ENCODE assay signal across 1 cellular context in the genomic region with DNA sequence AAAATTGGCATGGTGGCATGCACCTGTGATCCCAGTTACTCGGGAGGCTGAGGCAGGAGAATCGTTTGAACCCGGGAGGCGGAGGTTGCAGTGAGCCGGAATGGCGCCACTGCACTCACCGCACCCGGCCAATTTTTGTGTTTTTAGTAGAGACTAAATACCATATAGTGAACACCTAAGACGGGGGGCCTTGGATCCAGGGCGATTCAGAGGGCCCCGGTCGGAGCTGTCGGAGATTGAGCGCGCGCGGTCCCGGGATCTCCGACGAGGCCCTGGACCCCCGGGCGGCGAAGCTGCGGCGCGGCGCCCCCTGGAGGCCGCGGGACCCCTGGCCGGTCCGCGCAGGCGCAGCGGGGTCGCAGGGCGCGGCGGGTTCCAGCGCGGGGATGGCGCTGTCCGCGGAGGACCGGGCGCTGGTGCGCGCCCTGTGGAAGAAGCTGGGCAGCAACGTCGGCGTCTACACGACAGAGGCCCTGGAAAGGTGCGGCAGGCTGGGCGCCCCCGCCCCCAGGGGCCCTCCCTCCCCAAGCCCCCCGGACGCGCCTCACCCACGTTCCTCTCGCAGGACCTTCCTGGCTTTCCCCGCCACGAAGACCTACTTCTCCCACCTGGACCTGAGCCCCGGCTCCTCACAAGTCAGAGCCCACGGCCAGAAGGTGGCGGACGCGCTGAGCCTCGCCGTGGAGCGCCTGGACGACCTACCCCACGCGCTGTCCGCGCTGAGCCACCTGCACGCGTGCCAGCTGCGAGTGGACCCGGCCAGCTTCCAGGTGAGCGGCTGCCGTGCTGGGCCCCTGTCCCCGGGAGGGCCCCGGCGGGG.
A peak's percentile ranks its signal among the peaks of the same experiment; 100 is the strongest.
TF ChIP-seq lines count a peak whose summit lies in the region.

HBQ1 (plus strand) TSS at position 359 of the 820 bp plus-strand sequence; CDS start at position 387, 28 bp downstream.

TF ChIP-seq in HepG2, 621 proteins besides CTCF, POLR2A, EP300 and RAD21 (continued from another document and continues in another):
- TF ChIP-seq, protein P1, sequence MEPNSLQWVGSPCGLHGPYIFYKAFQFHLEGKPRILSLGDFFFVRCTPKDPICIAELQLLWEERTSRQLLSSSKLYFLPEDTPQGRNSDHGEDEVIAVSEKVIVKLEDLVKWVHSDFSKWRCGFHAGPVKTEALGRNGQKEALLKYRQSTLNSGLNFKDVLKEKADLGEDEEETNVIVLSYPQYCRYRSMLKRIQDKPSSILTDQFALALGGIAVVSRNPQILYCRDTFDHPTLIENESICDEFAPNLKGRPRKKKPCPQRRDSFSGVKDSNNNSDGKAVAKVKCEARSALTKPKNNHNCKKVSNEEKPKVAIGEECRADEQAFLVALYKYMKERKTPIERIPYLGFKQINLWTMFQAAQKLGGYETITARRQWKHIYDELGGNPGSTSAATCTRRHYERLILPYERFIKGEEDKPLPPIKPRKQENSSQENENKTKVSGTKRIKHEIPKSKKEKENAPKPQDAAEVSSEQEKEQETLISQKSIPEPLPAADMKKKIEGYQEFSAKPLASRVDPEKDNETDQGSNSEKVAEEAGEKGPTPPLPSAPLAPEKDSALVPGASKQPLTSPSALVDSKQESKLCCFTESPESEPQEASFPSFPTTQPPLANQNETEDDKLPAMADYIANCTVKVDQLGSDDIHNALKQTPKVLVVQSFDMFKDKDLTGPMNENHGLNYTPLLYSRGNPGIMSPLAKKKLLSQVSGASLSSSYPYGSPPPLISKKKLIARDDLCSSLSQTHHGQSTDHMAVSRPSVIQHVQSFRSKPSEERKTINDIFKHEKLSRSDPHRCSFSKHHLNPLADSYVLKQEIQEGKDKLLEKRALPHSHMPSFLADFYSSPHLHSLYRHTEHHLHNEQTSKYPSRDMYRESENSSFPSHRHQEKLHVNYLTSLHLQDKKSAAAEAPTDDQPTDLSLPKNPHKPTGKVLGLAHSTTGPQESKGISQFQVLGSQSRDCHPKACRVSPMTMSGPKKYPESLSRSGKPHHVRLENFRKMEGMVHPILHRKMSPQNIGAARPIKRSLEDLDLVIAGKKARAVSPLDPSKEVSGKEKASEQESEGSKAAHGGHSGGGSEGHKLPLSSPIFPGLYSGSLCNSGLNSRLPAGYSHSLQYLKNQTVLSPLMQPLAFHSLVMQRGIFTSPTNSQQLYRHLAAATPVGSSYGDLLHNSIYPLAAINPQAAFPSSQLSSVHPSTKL (CRISPR knock-in tag; IDR thresholded peaks at IDR 0.05), result no peak
- 0 out of 2 replicates have a peak, but pooled peaks have one; percentile 20 for TF ChIP-seq MED1 (CRISPR knock-in tag; IDR thresholded peaks at IDR 0.05)
- TF ChIP-seq ZNF616 (CRISPR knock-in tag; IDR thresholded peaks at IDR 0.05; ENCODE audit: low read depth), result 0 out of 2 replicates have a peak, but pooled peaks have one; percentile 48
- no peak for TF ChIP-seq U2AF2 (IDR thresholded peaks at IDR 0.05; ENCODE audit: low read depth, low read length)
- TF ChIP-seq GLI4 (CRISPR knock-in tag; IDR thresholded peaks at IDR 0.05; ENCODE audit: borderline replicate concordance), result no peak
- TF ChIP-seq HNRNPK (IDR thresholded peaks at IDR 0.05; ENCODE audit: low read depth, low read length, poor library complexity, severe bottlenecking), result no peak
- no peak; the same call in 1 of the 2 replicates for TF ChIP-seq ZSCAN31 (CRISPR knock-in tag; IDR thresholded peaks at IDR 0.05; ENCODE audit: low read depth)
- no peak for TF ChIP-seq NFIC (IDR thresholded peaks at IDR 0.05; ENCODE audit: low read length)
- TF ChIP-seq ATF3 (CRISPR knock-in tag; IDR thresholded peaks at IDR 0.05), result no peak
- no peak for TF ChIP-seq ZNF275 (CRISPR knock-in tag; IDR thresholded peaks at IDR 0.05; ENCODE audit: borderline replicate concordance)
- TF ChIP-seq YY1 (IDR thresholded peaks at IDR 0.05; ENCODE audit: insufficient read depth, insufficient replicate concordance, low read depth, low read length), result peak; percentile 31
- no peak for TF ChIP-seq KAT7 (CRISPR knock-in tag; IDR thresholded peaks at IDR 0.05; ENCODE audit: borderline replicate concordance)
- TF ChIP-seq SOX6 (IDR thresholded peaks at IDR 0.05), result no peak
- no peak for TF ChIP-seq SOX6 (CRISPR knock-in tag; IDR thresholded peaks at IDR 0.05)
- TF ChIP-seq IKZF4 (CRISPR knock-in tag; IDR thresholded peaks at IDR 0.05; ENCODE audit: borderline replicate concordance, low read depth, not compliant biosample characterization), result no peak
- peak; percentile 45; the same call in 1 of the 2 replicates for TF ChIP-seq MAX (IDR thresholded peaks at IDR 0.05)
- peak; percentile 39; the same call in 1 of the 2 replicates for TF ChIP-seq ZNF776 (CRISPR knock-in tag; IDR thresholded peaks at IDR 0.05)
- no peak for TF ChIP-seq ZBTB44 (CRISPR knock-in tag; IDR thresholded peaks at IDR 0.05)
- TF ChIP-seq HMGXB3 (CRISPR knock-in tag; IDR thresholded peaks at IDR 0.05; ENCODE audit: borderline replicate concordance), result no peak
- TF ChIP-seq ZNF280B (CRISPR knock-in tag; IDR thresholded peaks at IDR 0.05; ENCODE audit: borderline replicate concordance), result no peak
- no peak for TF ChIP-seq PCBP2 (optimal IDR thresholded peaks at IDR 0.05; ENCODE audit: low read depth, low read length, poor library complexity, severe bottlenecking)
- TF ChIP-seq PLRG1 (conservative IDR thresholded peaks at IDR 0.05), result no peak
- TF ChIP-seq NPAS2 (CRISPR knock-in tag; IDR thresholded peaks at IDR 0.05; ENCODE audit: borderline replicate concordance), result no peak
- no peak for TF ChIP-seq FOXM1 (CRISPR knock-in tag; IDR thresholded peaks at IDR 0.05)
- TF ChIP-seq NR2F6 (IDR thresholded peaks at IDR 0.05), result no peak
- TF ChIP-seq NR2F6 (CRISPR knock-in tag; IDR thresholded peaks at IDR 0.05), result no peak
- TF ChIP-seq MIER3 (CRISPR knock-in tag; IDR thresholded peaks at IDR 0.05; ENCODE audit: borderline replicate concordance), result no peak
- TF ChIP-seq ZNF777 (CRISPR knock-in tag; IDR thresholded peaks at IDR 0.05), result peak; percentile 82; the same call in 1 of the 2 replicates
- TF ChIP-seq POLR2AphosphoS2 (IDR thresholded peaks at IDR 0.05; ENCODE audit: low read depth, low read length), result no peak
- TF ChIP-seq ZBTB38 (CRISPR knock-in tag; IDR thresholded peaks at IDR 0.05), result peak; percentile 43; the same call in 1 of the 2 replicates
- no peak for TF ChIP-seq TCF7 (IDR thresholded peaks at IDR 0.05; ENCODE audit: low read depth)
- peak; percentile 17; the same call in 1 of the 2 replicates for TF ChIP-seq SP4 (CRISPR knock-in tag; IDR thresholded peaks at IDR 0.05)
- TF ChIP-seq, protein P2, sequence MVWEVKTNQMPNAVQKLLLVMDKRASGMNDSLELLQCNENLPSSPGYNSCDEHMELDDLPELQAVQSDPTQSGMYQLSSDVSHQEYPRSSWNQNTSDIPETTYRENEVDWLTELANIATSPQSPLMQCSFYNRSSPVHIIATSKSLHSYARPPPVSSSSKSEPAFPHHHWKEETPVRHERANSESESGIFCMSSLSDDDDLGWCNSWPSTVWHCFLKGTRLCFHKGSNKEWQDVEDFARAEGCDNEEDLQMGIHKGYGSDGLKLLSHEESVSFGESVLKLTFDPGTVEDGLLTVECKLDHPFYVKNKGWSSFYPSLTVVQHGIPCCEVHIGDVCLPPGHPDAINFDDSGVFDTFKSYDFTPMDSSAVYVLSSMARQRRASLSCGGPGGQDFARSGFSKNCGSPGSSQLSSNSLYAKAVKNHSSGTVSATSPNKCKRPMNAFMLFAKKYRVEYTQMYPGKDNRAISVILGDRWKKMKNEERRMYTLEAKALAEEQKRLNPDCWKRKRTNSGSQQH (CRISPR knock-in tag; IDR thresholded peaks at IDR 0.05; ENCODE audit: low read depth), result peak; percentile 45; the same call in 1 of the 2 replicates
- no peak for TF ChIP-seq RXRA (CRISPR knock-in tag; IDR thresholded peaks at IDR 0.05)
- TF ChIP-seq FIP1L1 (IDR thresholded peaks at IDR 0.05; ENCODE audit: borderline replicate concordance, insufficient read depth, low read depth, low read length), result no peak
- TF ChIP-seq ZSCAN25 (CRISPR knock-in tag; IDR thresholded peaks at IDR 0.05), result peak; percentile 71; the same call in 1 of the 2 replicates
- no peak; the same call in 1 of the 2 replicates for TF ChIP-seq SAP130 (CRISPR knock-in tag; IDR thresholded peaks at IDR 0.05; ENCODE audit: low read depth)
- no peak for TF ChIP-seq KLF6 (CRISPR knock-in tag; IDR thresholded peaks at IDR 0.05)
